Comparison of ENCODE assay signal across 8 cellular contexts in genomic region chr5:118987988-118988945, GRCh38. TPM values are rescaled to one million over a fixed set of nuclear protein-coding genes. Genes with fewer than 3 reads are reported as not detected.
DNase-seq lines count a peak whose midpoint lies in the region; TF ChIP-seq lines count a peak whose summit lies in the region.

Gene DTWD2 (minus strand): TSS chr5:118988547. CDS start chr5:118988511, 36 bp downstream.

- H3K9me3 ChIP-seq in MG63 (peaks cover 7% of the 10 kb centered on the region; the same call in 1 of the 2 replicates), neural progenitor cell (ENCODE audit: low read depth) (no peaks in the 10 kb centered on the region), stomach smooth muscle (ENCODE audit: control insufficient read depth in 2 of 2, low read length in 2 of 2) (no peaks in the 10 kb centered on the region)

- peaks cover 12% of the 10 kb centered on the region for H3K4me1 ChIP-seq in neural progenitor cell
- peaks cover 3% of the 10 kb centered on the region for H3K4me1 ChIP-seq in stomach smooth muscle (ENCODE audit: control insufficient read depth, insufficient read depth, low read length)

- H2AFZ ChIP-seq in neural progenitor cell (replicated peaks), result peak within 1 kb of the TSS; percentile 89

- H3K36me3 ChIP-seq in MG63 (no peaks in the 10 kb centered on the region), neural progenitor cell (no peaks in the 10 kb centered on the region), stomach smooth muscle (ENCODE audit: control insufficient read depth in 2 of 2, insufficient read depth in 2 of 2, low read length in 2 of 2) (no peaks in the 10 kb centered on the region)

- DNase-seq in GM03348 (ENCODE audit: low spot score) (peak; percentile 97), HCEC 1CT (peak; percentile 86), MG63 (peak; percentile 97), SHP77 (lab: John Stamatoyannopoulos, UW) (peak; percentile 92 to 95), activated gamma-delta T cell treated with Interleukin-2 at 50 U/mL for 16 hours (peak; percentile 90), foreskin fibroblast (peak; percentile 88 to 98), neural progenitor cell (ENCODE audit: low spot score) (peak; percentile 96)

- no peaks in the 10 kb centered on the region for H3K27me3 ChIP-seq in MG63
- no peaks in the 10 kb centered on the region for H3K27me3 ChIP-seq in neural progenitor cell
- H3K27me3 ChIP-seq in stomach smooth muscle (ENCODE audit: control insufficient read depth in 1 of 2, insufficient read depth in 2 of 2, low read length in 2 of 2), result no peaks in the 10 kb centered on the region

- H3K79me2 ChIP-seq in neural progenitor cell (ENCODE audit: low read depth), result peaks cover 7% of the 10 kb centered on the region

- no peaks in the 10 kb centered on the region for H3F3A ChIP-seq in neural progenitor cell (ENCODE audit: low read depth)

- peak within 1 kb of the TSS; percentile 84 for H3K9ac ChIP-seq in neural progenitor cell
- H3K9ac ChIP-seq in stomach smooth muscle (ENCODE audit: low read length in 2 of 2), result peak within 1 kb of the TSS; percentile 69 to 90

- H3K9me3 Mint-ChIP-seq in neural progenitor cell, result peaks cover 3% of the 10 kb centered on the region

- no peaks in the 10 kb centered on the region for H3K36me3 Mint-ChIP-seq in neural progenitor cell

- H3K4me3 ChIP-seq in MG63, result peak within 1 kb of the TSS; percentile 80
- H3K4me3 ChIP-seq in foreskin fibroblast (ENCODE audit: low read depth in 1 of 2, low read length in 2 of 2), result peak within 1 kb of the TSS; percentile 65 to 86
- H3K4me3 ChIP-seq in neural progenitor cell, result peak within 1 kb of the TSS; percentile 58
- H3K4me3 ChIP-seq in stomach smooth muscle (ENCODE audit: low read length in 2 of 2), result peak within 1 kb of the TSS; percentile 70 to 87

- H3K27ac ChIP-seq in neural progenitor cell, result peak within 1 kb of the TSS; percentile 75
- H3K27ac ChIP-seq in stomach smooth muscle (ENCODE audit: low read length), result peak within 1 kb of the TSS; percentile 77

- H3K4me3 Mint-ChIP-seq in neural progenitor cell, result peak within 1 kb of the TSS; percentile 82

- peak; percentile 74 for TF ChIP-seq CTCF in foreskin fibroblast (IDR thresholded peaks at IDR 0.05; ENCODE audit: low read depth, low read length)
- peak; percentile 83 for TF ChIP-seq CTCF in neural progenitor cell (IDR thresholded peaks at IDR 0.05)

- peaks cover 3% of the 10 kb centered on the region for H3K27me3 Mint-ChIP-seq in neural progenitor cell (ENCODE audit: insufficient read depth, low read depth)

- H4K20me1 ChIP-seq in neural progenitor cell (ENCODE audit: low read depth), result no peaks in the 10 kb centered on the region

- peaks cover 7% of the 10 kb centered on the region for H3K4me1 Mint-ChIP-seq in neural progenitor cell

- no peak within 1 kb of the TSS for H3K27ac Mint-ChIP-seq in neural progenitor cell

- H3K4me2 ChIP-seq in neural progenitor cell, result peak within 1 kb of the TSS; percentile 79

RNA-seq across cellular contexts. Expression of gene DTWD2, which starts in this region (rescaled TPM):
- total RNA-seq in MG63 (2014; rRNA removed; shearing (Covaris generic); ENCODE audit: low replicate concordance), result 6.3 and 8.3 TPM in 2 replicates
- total RNA-seq in neural progenitor cell (ENCODE audit: low replicate concordance), result 7.2 and 10.4 TPM in 2 replicates

Comparison
In these comparisons a context has a peak if more than half of its experiments do, and no peak if none do; other contexts are left out.
1. Peak in every context shown above with its lines: DNase-seq, H3K4me3 ChIP-seq and H3K27ac ChIP-seq.